14 cellular contexts compared by ENCODE assay signal in the genomic region with DNA sequence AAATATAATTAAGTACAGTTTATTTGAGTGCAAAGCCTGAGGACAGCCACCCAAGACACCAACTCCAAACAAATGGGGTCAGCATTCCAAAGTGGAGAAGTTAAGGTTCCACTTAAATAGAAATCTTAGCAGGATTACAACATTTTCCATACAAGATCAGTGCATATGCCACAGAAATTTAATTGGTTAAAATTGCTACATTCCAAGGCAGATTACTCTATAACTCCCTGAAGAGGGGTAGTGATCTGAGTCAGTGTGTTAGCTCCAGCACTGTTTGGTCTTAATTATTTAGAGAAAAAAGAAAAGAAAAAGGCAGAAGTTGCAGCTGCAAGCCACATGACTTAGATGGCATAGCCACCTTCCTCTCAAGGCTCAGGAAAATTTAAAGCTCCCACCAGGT.
"Had no signal": no experiment of that assay in that cellular context is flagged by ENCODE, and none has a peak within 500 bp of the region (broad histone marks: within the 10 kb centered on the region; RNA-seq: fewer than 3 reads in every experiment).

No MANE protein-coding gene starts in this region.

- H3K9me3 Mint-ChIP-seq: activated naive CD8-positive, alpha-beta T cell treated with anti-CD3 and anti-CD28 coated beads, Interleukin-2, amount 50 U/mL, for 24 hours; activated T-cell treated with anti-CD3 and anti-CD28 coated beads, Interleukin-2, amount 50 U/mL, for 72 hours had no signal

- DNase-seq: activated CD4-positive, alpha-beta T cell treated with anti-CD3 and anti-CD28 coated beads for 4 hours; activated CD8-positive, alpha-beta memory T cell treated with anti-CD3 and anti-CD28 coated beads, Interleukin-2, amount 50 U/mL, for 4 hours; activated CD8-positive, alpha-beta T cell treated with anti-CD3 and anti-CD28 coated beads for 36 hours; activated naive CD4-positive, alpha-beta T cell treated with Interleukin-2 at 50 U/mL for 16 hours; activated naive CD8-positive, alpha-beta T cell treated with anti-CD3 and anti-CD28 coated beads, Interleukin-2, amount 50 U/mL, for 24 hours; activated T-cell treated with anti-CD3 and anti-CD28 coated beads, Interleukin-2, amount 50 U/mL, for 72 hours; central memory CD4-positive, alpha-beta T cell; effector CD4-positive, alpha-beta T cell; hypothalamus; lower lobe of right lung; midbrain; naive B cell; small intestine; WERI-Rb-1 had no signal

- H3K4me1 Mint-ChIP-seq: activated naive CD8-positive, alpha-beta T cell treated with anti-CD3 and anti-CD28 coated beads, Interleukin-2, amount 50 U/mL, for 24 hours had no signal

- H3K27ac Mint-ChIP-seq: activated CD8-positive, alpha-beta T cell treated with anti-CD3 and anti-CD28 coated beads for 36 hours; activated naive CD8-positive, alpha-beta T cell treated with anti-CD3 and anti-CD28 coated beads, Interleukin-2, amount 50 U/mL, for 24 hours; activated T-cell treated with anti-CD3 and anti-CD28 coated beads, Interleukin-2, amount 50 U/mL, for 72 hours; naive B cell had no signal

- H3K4me3 Mint-ChIP-seq: activated CD8-positive, alpha-beta T cell treated with anti-CD3 and anti-CD28 coated beads for 36 hours; activated naive CD8-positive, alpha-beta T cell treated with anti-CD3 and anti-CD28 coated beads, Interleukin-2, amount 50 U/mL, for 24 hours; activated T-cell treated with anti-CD3 and anti-CD28 coated beads, Interleukin-2, amount 50 U/mL, for 72 hours; naive B cell had no signal

- H3K36me3 Mint-ChIP-seq: naive B cell had no signal

- ATAC-seq: activated CD8-positive, alpha-beta T cell treated with anti-CD3 and anti-CD28 coated beads for 36 hours; activated naive CD8-positive, alpha-beta T cell treated with anti-CD3 and anti-CD28 coated beads, Interleukin-2, amount 50 U/mL, for 24 hours; activated T-cell treated with anti-CD3 and anti-CD28 coated beads, Interleukin-2, amount 50 U/mL, for 72 hours; lower lobe of right lung had no signal

- H3K27me3 Mint-ChIP-seq: activated naive CD8-positive, alpha-beta T cell treated with anti-CD3 and anti-CD28 coated beads, Interleukin-2, amount 50 U/mL, for 24 hours had no signal
